ENCODE assay signal across 8 cellular contexts in genomic region chr3:45499529-45499928, GRCh38.
DNase-seq lines count a peak whose midpoint lies in the region; ATAC-seq and TF ChIP-seq lines count a peak whose summit lies in the region.

No MANE protein-coding gene starts in this region.

- no peak overlapping the region for H3K27ac Mint-ChIP-seq in activated T-cell treated with anti-CD3 and anti-CD28 coated beads, Interleukin-2, amount 50 U/mL, for 24 hours
- no peak overlapping the region for H3K27ac Mint-ChIP-seq in activated CD4-positive, alpha-beta T cell treated with anti-CD3 and anti-CD28 coated beads, Interleukin-2, amount 10 ng/mL, durations not matched to agents 7 days and 5 days

- H3K36me3 Mint-ChIP-seq in activated T-cell treated with anti-CD3 and anti-CD28 coated beads, Interleukin-2, amount 50 U/mL, for 24 hours (ENCODE audit: low read depth) = peaks cover 69% of the 10 kb centered on the region
- H3K36me3 Mint-ChIP-seq in activated CD4-positive, alpha-beta T cell treated with anti-CD3 and anti-CD28 coated beads, Interleukin-2, amount 10 ng/mL, durations not matched to agents 7 days and 5 days (ENCODE audit: low read depth) = peaks cover 18% of the 10 kb centered on the region

- no peak for ATAC-seq in GM21576 (IDR thresholded peaks at IDR 0.05; ENCODE audit: unreplicated experiment)

- H3K4me1 Mint-ChIP-seq in activated T-cell treated with anti-CD3 and anti-CD28 coated beads, Interleukin-2, amount 50 U/mL, for 24 hours (ENCODE audit: low read depth) = peaks cover 17% of the 10 kb centered on the region
- peaks cover 21% of the 10 kb centered on the region for H3K4me1 Mint-ChIP-seq in activated CD4-positive, alpha-beta T cell treated with anti-CD3 and anti-CD28 coated beads, Interleukin-2, amount 10 ng/mL, durations not matched to agents 7 days and 5 days

- POLR2A ChIA-PET in activated CD4-positive, alpha-beta T cell treated with anti-CD3 and anti-CD28 coated beads, Interleukin-2, amount 10 ng/mL, durations not matched to agents 7 days and 5 days (lab: Charles Lee) = no interaction called here

- DNase-seq in A172 (ENCODE audit: low spot score) = peak; percentile 28
- DNase-seq in GM13977 (ENCODE audit: low spot score) = peak; percentile 33
- DNase-seq in SW480 (ENCODE audit: low spot score) = peak; percentile 56
- DNase-seq in hepatic stellate cell (ENCODE audit: low spot score) = peak; percentile 37
- no peak for DNase-seq in activated T-cell treated with anti-CD3 and anti-CD28 coated beads, Interleukin-2, amount 50 U/mL, for 24 hours
- no peak for DNase-seq in activated CD4-positive, alpha-beta T cell treated with anti-CD3 and anti-CD28 coated beads, Interleukin-2, amount 10 ng/mL, durations not matched to agents 7 days and 5 days
- DNase-seq in effector CD4-positive, alpha-beta T cell = no peak

- TF ChIP-seq CTCF in GM13977 (IDR thresholded peaks at IDR 0.05; ENCODE audit: extremely low read depth, insufficient read depth, missing control alignments) = peak; percentile 36

- CTCF ChIA-PET in activated CD4-positive, alpha-beta T cell treated with anti-CD3 and anti-CD28 coated beads, Interleukin-2, amount 10 ng/mL, durations not matched to agents 7 days and 5 days (lab: Charles Lee) = no interaction called here

- no peaks in the 10 kb centered on the region for H3K9me3 Mint-ChIP-seq in activated T-cell treated with anti-CD3 and anti-CD28 coated beads, Interleukin-2, amount 50 U/mL, for 24 hours
- no peaks in the 10 kb centered on the region for H3K9me3 Mint-ChIP-seq in activated CD4-positive, alpha-beta T cell treated with anti-CD3 and anti-CD28 coated beads, Interleukin-2, amount 10 ng/mL, durations not matched to agents 7 days and 5 days

- H3K27me3 Mint-ChIP-seq in activated T-cell treated with anti-CD3 and anti-CD28 coated beads, Interleukin-2, amount 50 U/mL, for 24 hours = no peaks in the 10 kb centered on the region
- H3K27me3 Mint-ChIP-seq in activated CD4-positive, alpha-beta T cell treated with anti-CD3 and anti-CD28 coated beads, Interleukin-2, amount 10 ng/mL, durations not matched to agents 7 days and 5 days = no peaks in the 10 kb centered on the region

- in situ Hi-C loops in GM13977 (cut with MboI; ENCODE audit: low pct_unique_long_range_greater_than_20kb, low sequenced_read_pairs, unreplicated experiment) = no loop called here

- no peak overlapping the region for H3K4me3 Mint-ChIP-seq in activated T-cell treated with anti-CD3 and anti-CD28 coated beads, Interleukin-2, amount 50 U/mL, for 24 hours
- H3K4me3 Mint-ChIP-seq in activated CD4-positive, alpha-beta T cell treated with anti-CD3 and anti-CD28 coated beads, Interleukin-2, amount 10 ng/mL, durations not matched to agents 7 days and 5 days = no peak overlapping the region

Comparison
In these comparisons a context has a peak if more than half of its experiments do, and no peak if none do; other contexts are left out.
1. DNase-seq: peak in A172 (single experiment), GM13977 (single experiment), SW480 (single experiment) and hepatic stellate cell (single experiment); none in activated T-cell treated with anti-CD3 and anti-CD28 coated beads, Interleukin-2, amount 50 U/mL, for 24 hours (single experiment), activated CD4-positive, alpha-beta T cell treated with anti-CD3 and anti-CD28 coated beads, Interleukin-2, amount 10 ng/mL, durations not matched to agents 7 days and 5 days (single experiment) and effector CD4-positive, alpha-beta T cell (single experiment).